10 cellular contexts compared by ENCODE assay signal in genomic region chr2:194819367-194819766, GRCh38.
DNase-seq lines count a peak whose midpoint lies in the region; ATAC-seq, FAIRE-seq and TF ChIP-seq lines count a peak whose summit lies in the region.
"Had no signal": no experiment of that assay in that cellular context is flagged by ENCODE, and none has a peak within 500 bp of the region (broad histone marks: within the 10 kb centered on the region; RNA-seq: fewer than 3 reads in every experiment).

No MANE protein-coding gene starts in this region.

- no peak overlapping the region for H2AFZ ChIP-seq in DND-41 (ENCODE audit: low read depth, low read length)

- H3K9me3 ChIP-seq in DND-41 (ENCODE audit: insufficient read depth, low read length, severe bottlenecking) (no peaks in the 10 kb centered on the region), RWPE2 (ENCODE audit: severe bottlenecking) (no peaks in the 10 kb centered on the region), esophagus muscularis mucosa (no peaks in the 10 kb centered on the region), prostate gland (no peaks in the 10 kb centered on the region)
- H3K9me3 ChIP-seq: right lobe of liver had no signal

- TF ChIP-seq POLR2A in esophagus muscularis mucosa (IDR thresholded peaks at IDR 0.05; ENCODE audit: low read depth) (no peak), prostate gland (IDR thresholded peaks at IDR 0.05) (no peak)

- no peak for TF ChIP-seq EP300 in esophagus muscularis mucosa (IDR thresholded peaks at IDR 0.05)

- H3K4me1 ChIP-seq in DND-41 (ENCODE audit: insufficient read depth, low read length): no peaks in the 10 kb centered on the region
- H3K4me1 ChIP-seq in RWPE2 (ENCODE audit: insufficient read depth, poor library complexity, severe bottlenecking): peaks cover 8% of the 10 kb centered on the region
- no peaks in the 10 kb centered on the region for H3K4me1 ChIP-seq in esophagus muscularis mucosa
- no peaks in the 10 kb centered on the region for H3K4me1 ChIP-seq in prostate gland (replicated peaks)
- H3K4me1 ChIP-seq: right lobe of liver had no signal

- H3K27me3 ChIP-seq in DND-41 (ENCODE audit: insufficient read depth, low read length, poor library complexity) (no peaks in the 10 kb centered on the region), RWPE2 (ENCODE audit: insufficient read depth, poor library complexity, severe bottlenecking) (no peaks in the 10 kb centered on the region), esophagus muscularis mucosa (no peaks in the 10 kb centered on the region), prostate gland (replicated peaks; ENCODE audit: insufficient read depth) (no peaks in the 10 kb centered on the region)
- H3K27me3 ChIP-seq: right lobe of liver had no signal

- no peak overlapping the region for H3K27ac ChIP-seq in DND-41 (ENCODE audit: low read length)
- no peak overlapping the region for H3K27ac ChIP-seq in RWPE2 (ENCODE audit: poor library complexity, severe bottlenecking)
- H3K27ac ChIP-seq in esophagus muscularis mucosa (replicated peaks in 1 of 4): no peak overlapping the region
- H3K27ac ChIP-seq in prostate gland: no peak overlapping the region
- H3K27ac ChIP-seq: right lobe of liver had no signal

- H3K4me3 ChIP-seq in DND-41 (ENCODE audit: low read depth in 1 of 2, low read length in 2 of 2): no peak overlapping the region
- H3K4me3 ChIP-seq in RWPE2 (ENCODE audit: severe bottlenecking): no peak overlapping the region
- no peak overlapping the region for H3K4me3 ChIP-seq in esophagus muscularis mucosa
- H3K4me3 ChIP-seq in prostate gland: no peak overlapping the region
- H3K4me3 ChIP-seq: right lobe of liver had no signal

- no peak for DNase-seq in DND-41
- peak; percentile 1 for DNase-seq in M059J (ENCODE audit: low read depth)
- no peak for DNase-seq in RWPE2 (ENCODE audit: low spot score)
- no peak for DNase-seq in esophagus muscularis mucosa (ENCODE audit: extremely low spot score)
- no peak for DNase-seq in prostate gland (ENCODE audit: low spot score)
- no peak for DNase-seq in COLO829 (ENCODE audit: low spot score)
- DNase-seq: right lobe of liver had no signal

- no peaks in the 10 kb centered on the region for H4K20me1 ChIP-seq in DND-41 (ENCODE audit: insufficient read depth, low read length)

- intact Hi-C loops in esophagus muscularis mucosa (cut with DNase I): no loop called here
- intact Hi-C loops in prostate gland (cut with DNase I): no loop called here

- H3K36me3 ChIP-seq in DND-41 (ENCODE audit: insufficient read depth, low read length): no peaks in the 10 kb centered on the region
- H3K36me3 ChIP-seq in RWPE2 (ENCODE audit: low read depth): no peaks in the 10 kb centered on the region
- no peaks in the 10 kb centered on the region for H3K36me3 ChIP-seq in esophagus muscularis mucosa
- H3K36me3 ChIP-seq in prostate gland: no peaks in the 10 kb centered on the region
- H3K36me3 ChIP-seq: right lobe of liver had no signal

- peak; percentile 55 for FAIRE-seq in islet of Langerhans (lab: Jason Lieb, UNC)
- FAIRE-seq: HepG2 had no signal

- ATAC-seq in DND-41 (ENCODE audit: insufficient read depth, low read depth) (no peak), RWPE2 (ENCODE audit: low read depth) (no peak), HG02938 (IDR thresholded peaks at IDR 0.05; ENCODE audit: unreplicated experiment) (no peak)
- ATAC-seq: HepG2, right lobe of liver had no signal

- H3K9ac ChIP-seq in DND-41 (ENCODE audit: low read depth, low read length): no peak overlapping the region

- H3K4me2 ChIP-seq in DND-41 (ENCODE audit: insufficient read depth, low read length): no peak overlapping the region

- H3K79me2 ChIP-seq in DND-41 (ENCODE audit: insufficient read depth, low read length): no peaks in the 10 kb centered on the region

- TF ChIP-seq CTCF in DND-41 (IDR thresholded peaks at IDR 0.05; ENCODE audit: borderline replicate concordance, extremely low read depth, low read length, poor library complexity, severe bottlenecking) (peak; percentile 36), RWPE2 (IDR thresholded peaks at IDR 0.05; ENCODE audit: poor library complexity, severe bottlenecking) (peak; percentile 46), esophagus muscularis mucosa (IDR thresholded peaks at IDR 0.05) (no peak), prostate gland (IDR thresholded peaks at IDR 0.05) (peak in 2 of 4 experiments; percentile 16 to 17)

Comparison
In these comparisons a context has a peak if more than half of its experiments do, and no peak if none do; other contexts are left out.
1. CTCF ChIP-seq: peak in DND-41 (single experiment) and RWPE2 (single experiment); none in esophagus muscularis mucosa (0 of 3).